ENCODE assay signal across 8 cellular contexts in the genomic region with DNA sequence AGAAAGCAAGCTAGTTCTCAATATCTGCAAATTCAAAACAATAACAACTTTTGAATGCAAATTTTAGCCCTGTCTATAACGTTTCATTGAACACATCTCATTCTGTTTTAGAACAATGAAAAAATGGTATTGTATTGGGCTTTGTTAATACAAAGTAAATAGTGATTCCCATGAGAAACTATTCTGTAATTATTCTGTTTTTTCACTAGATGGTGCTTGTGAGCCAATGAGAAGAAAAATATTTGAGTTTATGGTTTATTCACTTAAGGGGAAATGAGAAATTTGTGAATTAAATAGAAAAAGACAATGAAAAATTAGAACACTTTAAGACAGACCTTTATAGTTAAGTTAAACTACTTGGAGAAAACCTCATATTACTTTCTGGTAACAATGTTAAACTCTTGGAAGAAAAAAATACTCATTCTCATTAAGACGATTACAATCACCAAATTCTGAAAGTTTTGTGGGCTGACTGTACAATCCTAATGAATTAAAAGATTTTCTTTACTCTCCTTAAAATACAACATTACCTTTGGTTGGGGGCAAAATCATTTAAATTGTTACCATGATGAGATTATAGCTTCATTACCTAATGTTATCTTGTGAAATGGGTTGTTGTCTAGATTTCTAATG.
A peak's percentile ranks its signal among the peaks of the same experiment; 100 is the strongest.
DNase-seq lines count a peak whose midpoint lies in the region; ATAC-seq and TF ChIP-seq lines count a peak whose summit lies in the region.

No MANE protein-coding gene starts in this region.

- no peaks in the 10 kb centered on the region for H3K9me3 Mint-ChIP-seq in MCF 10A (ENCODE audit: unreplicated experiment)

- H3K4me3 Mint-ChIP-seq in MCF 10A (ENCODE audit: unreplicated experiment) = no peak overlapping the region

- no peak for ATAC-seq in HG03460 (IDR thresholded peaks at IDR 0.05; ENCODE audit: unreplicated experiment)

- CTCF ChIA-PET in MCF 10A (lab: Yijun Ruan, JAX) = interaction anchor here (0.6 to 9.3 kb wide), 18 partner anchors 18 to 1044 kb away, joined by 3 to 172 read pairs (median 4); no protein-coding TSS in a partner anchor

- no TSS peak for BruUV-seq in MCF 10A (replicated peaks; lab: Mats Ljungman, UMichigan)

- H3K27ac Mint-ChIP-seq in MCF 10A (ENCODE audit: low read depth, unreplicated experiment) = no peak overlapping the region

- DNase-seq in NCI-H2029 treated with DMSO at 0.1 percent for 48 hours (lab: John Stamatoyannopoulos, UW) (peak; percentile 1), NCI-H2029 (lab: John Stamatoyannopoulos, UW) (no peak), NCI-H2081 treated with DMSO at 0.1 percent for 48 hours (lab: John Stamatoyannopoulos, UW) (peak; percentile 16), MCF 10A (ENCODE audit: unreplicated experiment) (peak; percentile 46), myocyte (ENCODE audit: low read depth) (peak; percentile 59), activated gamma-delta T cell treated with Interleukin-2 at 50 U/mL for 16 hours (no peak)
- no peak for DNase-seq in activated CD4-positive, alpha-beta T cell treated with anti-CD3 and anti-CD28 coated beads, Interleukin-2, amount 50 U/mL, for 1 hour

- peak; percentile 59 for TF ChIP-seq CTCF in MCF 10A (IDR thresholded peaks at IDR 0.05; ENCODE audit: unreplicated experiment)

- no peaks in the 10 kb centered on the region for H3K36me3 Mint-ChIP-seq in MCF 10A (ENCODE audit: insufficient read depth, unreplicated experiment)

- POLR2A ChIA-PET in MCF 10A (lab: Yijun Ruan, JAX) = interaction anchor here (0.7 to 1.5 kb wide), 4 partner anchors 130 to 603 kb away, joined by 3 to 6 read pairs (median 4); no protein-coding TSS in a partner anchor

- H3K4me1 Mint-ChIP-seq in MCF 10A (ENCODE audit: insufficient read depth, unreplicated experiment) = peaks cover 7% of the 10 kb centered on the region

- H3K27me3 Mint-ChIP-seq in MCF 10A (ENCODE audit: insufficient read depth, unreplicated experiment) = no peaks in the 10 kb centered on the region

- intact Hi-C loops in MCF 10A (cut with micrococcal nuclease) = loop anchor here (1.0 to 10.0 kb wide), 3 partner anchors 105 to 807 kb away; no protein-coding TSS in a partner anchor

Comparison
In these comparisons a context has a peak if more than half of its experiments do, and no peak if none do; other contexts are left out.
1. DNase-seq: peak in NCI-H2029 treated with DMSO at 0.1 percent for 48 hours (single experiment), NCI-H2081 treated with DMSO at 0.1 percent for 48 hours (single experiment), MCF 10A (single experiment) and myocyte (single experiment); none in NCI-H2029 (single experiment), activated CD4-positive, alpha-beta T cell treated with anti-CD3 and anti-CD28 coated beads, Interleukin-2, amount 50 U/mL, for 1 hour (single experiment) and activated gamma-delta T cell treated with Interleukin-2 at 50 U/mL for 16 hours (single experiment).